In the genomic region with DNA sequence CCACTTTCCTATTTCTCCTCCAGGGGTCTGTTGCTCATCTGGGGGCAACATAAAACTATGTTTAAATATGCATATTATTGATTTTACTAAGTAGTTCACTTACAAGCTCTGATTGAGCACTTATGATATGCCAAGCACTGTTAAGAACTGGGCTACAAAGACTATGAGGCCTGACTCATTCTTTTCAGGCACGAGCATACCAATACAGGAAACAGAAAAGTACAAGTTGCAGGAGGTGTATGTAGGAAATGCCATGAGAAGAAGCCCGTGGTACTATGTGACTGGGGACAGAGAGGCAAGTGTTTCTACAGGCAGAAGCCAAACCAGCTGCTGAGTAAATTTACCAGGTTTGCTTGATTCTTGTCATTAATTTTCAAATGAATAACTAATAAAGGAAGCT, we compare ENCODE assay signal across 10 cellular contexts.
DNase-seq lines count a peak whose midpoint lies in the region; ATAC-seq and TF ChIP-seq lines count a peak whose summit lies in the region.
"Had no signal": no experiment of that assay in that cellular context is flagged by ENCODE, and none has a peak within 500 bp of the region (broad histone marks: within the 10 kb centered on the region; RNA-seq: fewer than 3 reads in every experiment).

No MANE protein-coding gene starts in this region.

- H2AFZ ChIP-seq in trophoblast cell (ENCODE audit: insufficient read depth, low read length, poor library complexity) = no peak overlapping the region

- no peaks in the 10 kb centered on the region for H3K79me1 ChIP-seq in trophoblast cell (ENCODE audit: low read length)

- TF ChIP-seq CTCF in RWPE1 (conservative IDR thresholded peaks at IDR 0.05; ENCODE audit: low read depth) = no peak

- H3K23ac ChIP-seq in trophoblast cell (ENCODE audit: low read length) = no peak overlapping the region

- H3K4me3 Mint-ChIP-seq in T-cell = no peak overlapping the region

- H2BK5ac ChIP-seq in trophoblast cell (ENCODE audit: low read depth, low read length, poor library complexity) = no peak overlapping the region

- no peak overlapping the region for H2BK12ac ChIP-seq in trophoblast cell (ENCODE audit: low read length)

- H3K36me3 Mint-ChIP-seq in T-cell = no peaks in the 10 kb centered on the region

- H3K14ac ChIP-seq in trophoblast cell (ENCODE audit: low read length) = no peak overlapping the region

- POLR2A ChIA-PET in RWPE1 (lab: Yijun Ruan, JAX; ENCODE audit: low non-redundant PET) = no interaction called here
- POLR2A ChIA-PET in T-cell (lab: Charles Lee) = no interaction called here

- no peak overlapping the region for H4K91ac ChIP-seq in trophoblast cell (ENCODE audit: low read depth, low read length)

- no peaks in the 10 kb centered on the region for H3K36me3 ChIP-seq in trophoblast cell (ENCODE audit: control insufficient read depth in 1 of 2, insufficient read depth in 2 of 2, low read length in 2 of 2)

- WGBS in trophoblast cell (ENCODE audit: extremely low coverage, insufficient coverage, insufficient read length) = no CpG with 5 or more reads among the region's 2 CpGs

- intact Hi-C loops in Right ventricle myocardium inferior (cut with DNase I) = no loop called here

- ATAC-seq in GM19025 (IDR thresholded peaks at IDR 0.05; ENCODE audit: low read depth, unreplicated experiment) = peak; percentile 44
- peak; percentile 32 for ATAC-seq in HG02852 (IDR thresholded peaks at IDR 0.05; ENCODE audit: unreplicated experiment)
- ATAC-seq in T-cell (replicated peaks in 1 of 4) = no peak
- no peak for ATAC-seq in Right ventricle myocardium inferior
- ATAC-seq: left lobe of liver had no signal

- H3K27ac Mint-ChIP-seq in T-cell = no peak overlapping the region

- no peak overlapping the region for H3K27ac ChIP-seq in RWPE1
- H3K27ac ChIP-seq in trophoblast cell (ENCODE audit: low read depth, low read length) = no peak overlapping the region

- no peaks in the 10 kb centered on the region for H3K79me2 ChIP-seq in trophoblast cell (ENCODE audit: control insufficient read depth, insufficient read depth, low read length, poor library complexity)

- H3K9me3 Mint-ChIP-seq in T-cell = no peaks in the 10 kb centered on the region

- H3K27me3 ChIP-seq in trophoblast cell (ENCODE audit: insufficient read depth, low read length) = no peaks in the 10 kb centered on the region

- CTCF ChIA-PET in RWPE1 (lab: Yijun Ruan, JAX) (no interaction called here), T-cell (lab: Charles Lee) (no interaction called here)

- H3K18ac ChIP-seq in trophoblast cell (ENCODE audit: low read length) = no peak overlapping the region

- no peak overlapping the region for H4K12ac ChIP-seq in trophoblast cell (ENCODE audit: low read depth, low read length)

- no peak overlapping the region for H2AK5ac ChIP-seq in trophoblast cell (ENCODE audit: low read length)

- H2BK120ac ChIP-seq in trophoblast cell (ENCODE audit: insufficient read depth, low read length, poor library complexity) = no peak overlapping the region

- H3K9me3 ChIP-seq in trophoblast cell (ENCODE audit: insufficient read depth, low read depth, low read length) = no peaks in the 10 kb centered on the region

- no peak overlapping the region for H3K4ac ChIP-seq in trophoblast cell (ENCODE audit: low read depth, low read length)

- H3K4me1 Mint-ChIP-seq in T-cell = no peaks in the 10 kb centered on the region

- H3K4me1 ChIP-seq in trophoblast cell (ENCODE audit: control insufficient read depth in 1 of 2, insufficient read depth in 2 of 2, low read length in 2 of 2) = no peaks in the 10 kb centered on the region

- no peak overlapping the region for H3K9ac ChIP-seq in trophoblast cell (ENCODE audit: low read length)

- no peak overlapping the region for H4K8ac ChIP-seq in trophoblast cell (ENCODE audit: low read depth, low read length)

- no peak overlapping the region for H3K4me3 ChIP-seq in trophoblast cell (ENCODE audit: low read depth, low read length)

- H3K27me3 Mint-ChIP-seq in T-cell = peaks cover 0 to 11% of the 10 kb centered on the region in 2 donors

- H3K4me2 ChIP-seq in trophoblast cell (ENCODE audit: low read length) = no peak overlapping the region

- DNase-seq in RWPE1 (ENCODE audit: low spot score) (peak; percentile 5), lung microvascular endothelial cell (ENCODE audit: low read depth in 2 of 2) (peak; percentile 0 to 66), T-cell (no peak), Right ventricle myocardium inferior (ENCODE audit: missing footprints) (no peak), trophoblast cell (no peak), GF-D8 (lab: John Stamatoyannopoulos, UW) (no peak)
- DNase-seq: stimulated activated CD4-positive, alpha-beta T cell treated with anti-CD3 and anti-CD28 coated beads, Interleukin-4, amount 100 ng/mL, for 4 hours had no signal

Comparison
In these comparisons a context has a peak if more than half of its experiments do, and no peak if none do; other contexts are left out.
1. ATAC-seq: peak in GM19025 (single experiment) and HG02852 (single experiment); none in T-cell (0 of 4) and Right ventricle myocardium inferior (single experiment).
2. DNase-seq: peak in RWPE1 (single experiment) and lung microvascular endothelial cell (2 of 2); none in T-cell (0 of 34), Right ventricle myocardium inferior (single experiment), trophoblast cell (0 of 2) and GF-D8 (single experiment).